Comparison of ENCODE assay signal across 15 cellular contexts in the genomic region with DNA sequence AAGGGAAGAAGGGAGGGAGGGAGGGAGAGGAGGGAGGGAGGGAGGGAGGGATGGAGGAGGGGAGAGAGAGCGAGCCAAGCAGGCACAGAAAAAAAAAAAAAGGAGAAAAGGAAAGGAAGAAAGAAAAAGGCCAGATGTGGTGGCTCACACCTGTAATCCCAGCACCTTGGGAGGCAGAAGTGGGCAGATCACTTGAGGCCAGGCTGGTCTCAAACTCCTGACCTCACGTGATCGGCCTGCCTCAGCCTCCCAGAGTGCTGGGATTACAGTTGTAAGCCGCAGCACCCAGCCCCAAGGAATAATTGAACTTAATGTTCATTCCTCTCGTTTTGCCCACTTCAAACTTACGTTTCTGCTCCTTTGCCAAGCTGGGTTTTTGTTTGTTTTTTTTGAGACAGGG. TPM values are rescaled to one million over a fixed set of nuclear protein-coding genes. Genes with fewer than 3 reads are reported as not detected.
DNase-seq lines count a peak whose midpoint lies in the region; TF ChIP-seq lines count a peak whose summit lies in the region.
"Had no signal": no experiment of that assay in that cellular context is flagged by ENCODE, and none has a peak within 500 bp of the region (broad histone marks: within the 10 kb centered on the region; RNA-seq: fewer than 3 reads in every experiment).

No MANE protein-coding gene starts in this region.

- H3K36me3 Mint-ChIP-seq in chondrocyte (ENCODE audit: low read depth): peaks cover 5% of the 10 kb centered on the region

- H3K27ac Mint-ChIP-seq in chondrocyte (ENCODE audit: unreplicated experiment): no peak overlapping the region
- H3K27ac Mint-ChIP-seq: CD4-positive, alpha-beta T cell had no signal

- peak overlapping the region; percentile 42; the same call in 1 of the 2 replicates for H3K4me2 ChIP-seq in BLaER1

- no peak overlapping the region for H3K9ac ChIP-seq in BLaER1

- H3K27me3 ChIP-seq in BLaER1: no peaks in the 10 kb centered on the region
- peaks cover 0 to 16% (median 0%) of the 10 kb centered on the region in 7 donors for H3K27me3 ChIP-seq in spleen (replicated peaks in 1 of 7)
- H3K27me3 ChIP-seq in vagina: no peaks in the 10 kb centered on the region

- H3K27ac ChIP-seq in BLaER1: no peak overlapping the region
- H3K27ac ChIP-seq in spleen: no peak overlapping the region
- H3K27ac ChIP-seq in vagina: no peak overlapping the region
- H3K27ac ChIP-seq: 22Rv1 had no signal

- no peak for TF ChIP-seq CTCF in chondrocyte (IDR thresholded peaks at IDR 0.05)
- TF ChIP-seq CTCF in spleen (IDR thresholded peaks at IDR 0.05 in 8 of 11, conservative IDR thresholded peaks at IDR 0.05 in 3 of 11): no peak
- TF ChIP-seq CTCF in vagina (IDR thresholded peaks at IDR 0.05): no peak

- 76 to 87% (median 81%) methylated on average over 6 of the region's 6 CpGs for WGBS in spleen, 5 donors

- no peaks in the 10 kb centered on the region for H4K20me1 ChIP-seq in BLaER1

- H3K4me1 ChIP-seq in BLaER1: peaks cover 9% of the 10 kb centered on the region
- no peaks in the 10 kb centered on the region for H3K4me1 ChIP-seq in spleen
- H3K4me1 ChIP-seq in vagina: no peaks in the 10 kb centered on the region

- H3K9me3 Mint-ChIP-seq in chondrocyte (ENCODE audit: low read depth): peaks cover 48% of the 10 kb centered on the region

- no peaks in the 10 kb centered on the region for H3K36me3 ChIP-seq in BLaER1
- H3K36me3 ChIP-seq in spleen: no peaks in the 10 kb centered on the region
- no peaks in the 10 kb centered on the region for H3K36me3 ChIP-seq in vagina

- DNase-seq in DMS 273 (lab: John Stamatoyannopoulos, UW; ENCODE audit: unreplicated experiment) (peak; percentile 25), DMS 273 treated with DMSO at 0.1 percent for 48 hours (lab: John Stamatoyannopoulos, UW) (no peak), chondrocyte (ENCODE audit: low spot score) (peak; percentile 22), spleen (peak; percentile 29), NCI-H146 (lab: John Stamatoyannopoulos, UW) (no peak), vagina (ENCODE audit: extremely low spot score in 2 of 2) (no peak)
- DNase-seq: ACHN; Calu3; CD4-positive, alpha-beta T cell; DMS153; GF-D8 had no signal

- H3K27me3 Mint-ChIP-seq in chondrocyte (ENCODE audit: low read depth): no peaks in the 10 kb centered on the region

- H3K4me1 Mint-ChIP-seq in chondrocyte (ENCODE audit: low read depth): no peaks in the 10 kb centered on the region

- no peak overlapping the region for H3K4me3 Mint-ChIP-seq in chondrocyte (ENCODE audit: unreplicated experiment)
- H3K4me3 Mint-ChIP-seq: CD4-positive, alpha-beta T cell had no signal

- no peak for TF ChIP-seq POLR2A in spleen (IDR thresholded peaks at IDR 0.05)
- no peak for TF ChIP-seq POLR2A in vagina (IDR thresholded peaks at IDR 0.05)

- H3K4me3 ChIP-seq in BLaER1 (no peak overlapping the region), spleen (no peak overlapping the region), vagina (no peak overlapping the region)
- H3K4me3 ChIP-seq: K562 had no signal

- intact Hi-C loops in spleen (cut with DNase I; ENCODE audit: low total_unique reads) (loop anchor here (5.0 kb wide), 1 partner anchor 136 kb away; no protein-coding TSS in a partner anchor), vagina (cut with DNase I) (loop anchor here (5.0 kb wide), 1 partner anchor 136 kb away; no protein-coding TSS in a partner anchor)

- H3K9me3 ChIP-seq in BLaER1: peaks cover 27% of the 10 kb centered on the region
- H3K9me3 ChIP-seq in spleen: peaks cover 0 to 93% (median 26%) of the 10 kb centered on the region in 8 donors
- H3K9me3 ChIP-seq in vagina: no peaks in the 10 kb centered on the region

RNA-seq across cellular contexts. Expression of a gene that starts 12.8 kb away (rescaled TPM):
- 0.37 to 1.3 TPM in 2 of 3 replicates, not detected in the other for total RNA-seq in chondrocyte
- not detected for total RNA-seq in spleen
- polyA plus RNA-seq in spleen: under 1 TPM in 2 of 3 donors, not detected in 1; 0.08 to 0.24 TPM
- total RNA-seq in vagina: not detected
- total RNA-seq: Calu3; CD4-positive, alpha-beta T cell; H4; K562 had no signal
- polyA plus RNA-seq: K562 had no signal

RNA-seq across cellular contexts. Expression of a gene that starts 18.4 kb away (rescaled TPM):
- 10.8 to 15.9 TPM (median 11.4 TPM) in 3 replicates for total RNA-seq in chondrocyte
- total RNA-seq in spleen: 10 to 100 TPM; 12.4 to 25.3 (median 17.3) TPM
- 10 to 100 TPM in 1 of 3 donors, 1 to 10 TPM in 2; 5.6 to 12.4 (median 9.3) TPM for polyA plus RNA-seq in spleen
- total RNA-seq in vagina: 10.1 TPM

RNA-seq across cellular contexts. Expression of a gene that starts 38.1 kb away (rescaled TPM):
- 4.6 to 6.7 TPM (median 4.9 TPM) in 3 replicates for total RNA-seq in chondrocyte
- total RNA-seq in spleen: 1 to 10 TPM; 3.6 to 9.4 (median 8.1) TPM
- polyA plus RNA-seq in spleen: 1 to 10 TPM; 4.8 to 6.5 (median 5.1) TPM
- 5.4 TPM for total RNA-seq in vagina
- total RNA-seq: Calu3, H4, K562 had no signal
- polyA plus RNA-seq: K562 had no signal

RNA-seq across cellular contexts. Expression of a gene that starts 46.7 kb away (rescaled TPM):
- total RNA-seq in chondrocyte (1.4 to 2.1 TPM (median 1.7 TPM) in 3 replicates), spleen (1 to 10 TPM in 1 of 7 donors, under 1 TPM in 3, not detected in 3; 0.50 to 1.9 (median 0.69) TPM), vagina (2.9 TPM)
- polyA plus RNA-seq in spleen: 1 to 10 TPM; 1.7 to 4.2 (median 3.0) TPM
- total RNA-seq: H4, K562 had no signal
- polyA plus RNA-seq: K562 had no signal

Comparison
In these comparisons a context has a peak if more than half of its experiments do, and no peak if none do; other contexts are left out.
1. DNase-seq: peak in DMS 273 (single experiment), chondrocyte (single experiment) and spleen (single experiment); none in DMS 273 treated with DMSO at 0.1 percent for 48 hours (single experiment), NCI-H146 (single experiment) and vagina (0 of 2).